13 cellular contexts compared by ENCODE assay signal in genomic region chr16:57038151-57038550, GRCh38. TPM values are rescaled to one million over a fixed set of nuclear protein-coding genes. Genes with fewer than 3 reads are reported as not detected.
DNase-seq lines count a peak whose midpoint lies in the region; ATAC-seq and TF ChIP-seq lines count a peak whose summit lies in the region.
"Had no signal": no experiment of that assay in that cellular context is flagged by ENCODE, and none has a peak within 500 bp of the region (broad histone marks: within the 10 kb centered on the region; RNA-seq: fewer than 3 reads in every experiment).

No MANE protein-coding gene starts in this region.

- DNase-seq in stimulated activated naive CD8-positive, alpha-beta T cell treated with anti-CD3 and anti-CD28 coated beads, Interleukin-15, Interleukin-2, amounts not matched to agents 100 U/mL and 50 U/mL, for 24 hours: no peak
- no peak for DNase-seq in activated CD4-positive, alpha-beta memory T cell treated with anti-CD3 and anti-CD28 coated beads, Interleukin-2, amount 10 ng/mL, durations not matched to agents 7 days and 5 days
- DNase-seq in fibroblast of villous mesenchyme (ENCODE audit: low read depth): peak; percentile 54
- DNase-seq in activated CD4-positive, CD25-positive, alpha-beta regulatory T cell (lab: John Stamatoyannopoulos, UW): no peak
- no peak for DNase-seq in NCI-H1092 (lab: John Stamatoyannopoulos, UW)
- no peak for DNase-seq in endodermal cell
- no peak for DNase-seq in ureter (ENCODE audit: low spot score)
- DNase-seq: activated CD8-positive, alpha-beta memory T cell treated with anti-CD3 and anti-CD28 coated beads, Interleukin-2, amount 50 U/mL, for 48 hours; colonic mucosa; heart right ventricle; retina; testis had no signal

- H3K4me3 Mint-ChIP-seq in stimulated activated naive CD8-positive, alpha-beta T cell treated with anti-CD3 and anti-CD28 coated beads, Interleukin-15, Interleukin-2, amounts not matched to agents 100 ng/mL and 50 ng/mL, for 24 hours: no peak overlapping the region
- H3K4me3 Mint-ChIP-seq in activated CD4-positive, alpha-beta memory T cell treated with anti-CD3 and anti-CD28 coated beads, Interleukin-2, amount 10 ng/mL, durations not matched to agents 7 days and 5 days: no peak overlapping the region
- H3K4me3 Mint-ChIP-seq in endodermal cell: no peak overlapping the region

- ATAC-seq in stimulated activated naive CD8-positive, alpha-beta T cell treated with anti-CD3 and anti-CD28 coated beads, Interleukin-15, Interleukin-2, amounts not matched to agents 100 U/mL and 50 U/mL, for 24 hours: no peak
- ATAC-seq: heart right ventricle had no signal

- no peaks in the 10 kb centered on the region for H3K9me3 Mint-ChIP-seq in stimulated activated naive CD8-positive, alpha-beta T cell treated with anti-CD3 and anti-CD28 coated beads, Interleukin-15, Interleukin-2, amounts not matched to agents 100 ng/mL and 50 ng/mL, for 24 hours
- H3K9me3 Mint-ChIP-seq in activated CD4-positive, alpha-beta memory T cell treated with anti-CD3 and anti-CD28 coated beads, Interleukin-2, amount 10 ng/mL, durations not matched to agents 7 days and 5 days: no peaks in the 10 kb centered on the region
- no peaks in the 10 kb centered on the region for H3K9me3 Mint-ChIP-seq in endodermal cell

- WGBS in endodermal cell (ENCODE audit: insufficient coverage in 1 of 2, insufficient read length in 1 of 2), 2 experiments: 85% methylated on average over 2 of the region's 2 CpGs; no CpG with 5 or more reads in 1 of the 2 experiments

- POLR2A ChIA-PET in activated CD4-positive, alpha-beta memory T cell treated with anti-CD3 and anti-CD28 coated beads, Interleukin-2, amount 10 ng/mL, durations not matched to agents 7 days and 5 days (lab: Charles Lee): interaction anchor here (0.9 to 4.5 kb wide), 5 partner anchors 15 to 49 kb away, joined by 3 to 40 read pairs (median 9); partner anchors contain the start of gene NLRC5

- H3K4me1 Mint-ChIP-seq in stimulated activated naive CD8-positive, alpha-beta T cell treated with anti-CD3 and anti-CD28 coated beads, Interleukin-15, Interleukin-2, amounts not matched to agents 100 ng/mL and 50 ng/mL, for 24 hours (ENCODE audit: low read depth): peaks cover 92% of the 10 kb centered on the region
- peaks cover 78% of the 10 kb centered on the region for H3K4me1 Mint-ChIP-seq in activated CD4-positive, alpha-beta memory T cell treated with anti-CD3 and anti-CD28 coated beads, Interleukin-2, amount 10 ng/mL, durations not matched to agents 7 days and 5 days
- H3K4me1 Mint-ChIP-seq in endodermal cell: no peaks in the 10 kb centered on the region

- H3K36me3 ChIP-seq in endodermal cell (ENCODE audit: control insufficient read depth, insufficient read depth, low read length): no peaks in the 10 kb centered on the region
- H3K36me3 ChIP-seq: colonic mucosa had no signal

- no peak for TF ChIP-seq CTCF in fibroblast of villous mesenchyme (IDR thresholded peaks at IDR 0.05; ENCODE audit: insufficient read depth, low read depth, low read length)
- no peak for TF ChIP-seq CTCF in endodermal cell (conservative IDR thresholded peaks at IDR 0.05)

- peak overlapping the region; percentile 60 for H3K27ac Mint-ChIP-seq in stimulated activated naive CD8-positive, alpha-beta T cell treated with anti-CD3 and anti-CD28 coated beads, Interleukin-15, Interleukin-2, amounts not matched to agents 100 ng/mL and 50 ng/mL, for 24 hours
- H3K27ac Mint-ChIP-seq in activated CD4-positive, alpha-beta memory T cell treated with anti-CD3 and anti-CD28 coated beads, Interleukin-2, amount 10 ng/mL, durations not matched to agents 7 days and 5 days: peak overlapping the region; percentile 94
- no peak overlapping the region for H3K27ac Mint-ChIP-seq in endodermal cell

- H3K27me3 ChIP-seq in endodermal cell (ENCODE audit: control insufficient read depth, insufficient read depth, low read length, poor library complexity, severe bottlenecking): peaks cover 7% of the 10 kb centered on the region
- H3K27me3 ChIP-seq: colonic mucosa, heart right ventricle, testis had no signal

- no peak overlapping the region for H3K27ac ChIP-seq in endodermal cell (ENCODE audit: low read depth, low read length)
- H3K27ac ChIP-seq: colonic mucosa, testis had no signal

- H3K9me3 ChIP-seq in endodermal cell (ENCODE audit: control insufficient read depth, low read length): no peaks in the 10 kb centered on the region
- H3K9me3 ChIP-seq: colonic mucosa, heart right ventricle, testis had no signal

- H3K36me3 Mint-ChIP-seq in stimulated activated naive CD8-positive, alpha-beta T cell treated with anti-CD3 and anti-CD28 coated beads, Interleukin-15, Interleukin-2, amounts not matched to agents 100 ng/mL and 50 ng/mL, for 24 hours (ENCODE audit: low read depth): peaks cover 78% of the 10 kb centered on the region
- peaks cover 91% of the 10 kb centered on the region for H3K36me3 Mint-ChIP-seq in activated CD4-positive, alpha-beta memory T cell treated with anti-CD3 and anti-CD28 coated beads, Interleukin-2, amount 10 ng/mL, durations not matched to agents 7 days and 5 days (ENCODE audit: low read depth)
- no peaks in the 10 kb centered on the region for H3K36me3 Mint-ChIP-seq in endodermal cell (ENCODE audit: low read depth)

- H3K4me1 ChIP-seq in endodermal cell (ENCODE audit: control insufficient read depth, insufficient read depth, low read length): no peaks in the 10 kb centered on the region
- H3K4me1 ChIP-seq: colonic mucosa, testis had no signal

- H3K9ac ChIP-seq in endodermal cell (ENCODE audit: extremely low read depth, low read length, poor library complexity, severe bottlenecking): no peak overlapping the region

- H3K4me3 ChIP-seq in fibroblast of villous mesenchyme (ENCODE audit: low read depth, low read length) (no peak overlapping the region), endodermal cell (ENCODE audit: low read length) (no peak overlapping the region)
- H3K4me3 ChIP-seq: colonic mucosa, heart right ventricle, testis had no signal

- CTCF ChIA-PET in activated CD4-positive, alpha-beta memory T cell treated with anti-CD3 and anti-CD28 coated beads, Interleukin-2, amount 10 ng/mL, durations not matched to agents 7 days and 5 days (lab: Charles Lee): interaction anchor here (0.7 to 0.9 kb wide), 2 partner anchors 24 to 46 kb away, joined by 3 to 4 read pairs; no protein-coding TSS in a partner anchor

- no peaks in the 10 kb centered on the region for H3K27me3 Mint-ChIP-seq in stimulated activated naive CD8-positive, alpha-beta T cell treated with anti-CD3 and anti-CD28 coated beads, Interleukin-15, Interleukin-2, amounts not matched to agents 100 ng/mL and 50 ng/mL, for 24 hours
- no peaks in the 10 kb centered on the region for H3K27me3 Mint-ChIP-seq in activated CD4-positive, alpha-beta memory T cell treated with anti-CD3 and anti-CD28 coated beads, Interleukin-2, amount 10 ng/mL, durations not matched to agents 7 days and 5 days
- H3K27me3 Mint-ChIP-seq in endodermal cell (ENCODE audit: insufficient read depth): peaks cover 6% of the 10 kb centered on the region

RNA-seq across cellular contexts. Expression of gene NLRC5, which starts 48.8 kb away (rescaled TPM):
- total RNA-seq in activated CD4-positive, alpha-beta memory T cell treated with anti-CD3 and anti-CD28 coated beads, Interleukin-2, amount 10 ng/mL, durations not matched to agents 7 days and 5 days: 100 to 1,000 TPM; 259 to 263 TPM
- total RNA-seq in fibroblast of villous mesenchyme (44.0 and 67.6 TPM in 2 replicates), endodermal cell (under 1 TPM; 0.64 to 0.97 TPM), ureter (50.1 TPM)
- 0.21 TPM for polyA plus RNA-seq in endodermal cell (2013, experiment 1 of 2)
- 0.12 TPM for polyA plus RNA-seq in endodermal cell (2013, experiment 2 of 2)

RNA-seq across cellular contexts. Expression of gene CPNE2, which starts 54.2 kb away (rescaled TPM):
- total RNA-seq in activated CD4-positive, alpha-beta memory T cell treated with anti-CD3 and anti-CD28 coated beads, Interleukin-2, amount 10 ng/mL, durations not matched to agents 7 days and 5 days: 1 to 10 TPM; 4.6 to 4.8 TPM
- 23.2 and 24.2 TPM in 2 replicates for total RNA-seq in fibroblast of villous mesenchyme
- 10 to 100 TPM; 12.3 to 16.6 TPM for total RNA-seq in endodermal cell
- polyA plus RNA-seq in endodermal cell (2013, experiment 1 of 2): 32.5 TPM
- 39.2 TPM for polyA plus RNA-seq in endodermal cell (2013, experiment 2 of 2)
- 19.8 TPM for total RNA-seq in ureter

Comparison
In these comparisons a context has a peak if more than half of its experiments do, and no peak if none do; other contexts are left out.
1. RNA of gene NLRC5, which starts 48.8 kb away (total RNA-seq): 259 to 263 TPM in activated CD4-positive, alpha-beta memory T cell treated with anti-CD3 and anti-CD28 coated beads, Interleukin-2, amount 10 ng/mL, durations not matched to agents 7 days and 5 days, 50.1 TPM in ureter (single experiment) and 44.0 to 67.6 TPM in fibroblast of villous mesenchyme; 0.64 to 0.97 TPM in endodermal cell; every median in the first group is over 10 times any median in the second.